Comparison of ENCODE assay signal across 35 cellular contexts in the genomic region with DNA sequence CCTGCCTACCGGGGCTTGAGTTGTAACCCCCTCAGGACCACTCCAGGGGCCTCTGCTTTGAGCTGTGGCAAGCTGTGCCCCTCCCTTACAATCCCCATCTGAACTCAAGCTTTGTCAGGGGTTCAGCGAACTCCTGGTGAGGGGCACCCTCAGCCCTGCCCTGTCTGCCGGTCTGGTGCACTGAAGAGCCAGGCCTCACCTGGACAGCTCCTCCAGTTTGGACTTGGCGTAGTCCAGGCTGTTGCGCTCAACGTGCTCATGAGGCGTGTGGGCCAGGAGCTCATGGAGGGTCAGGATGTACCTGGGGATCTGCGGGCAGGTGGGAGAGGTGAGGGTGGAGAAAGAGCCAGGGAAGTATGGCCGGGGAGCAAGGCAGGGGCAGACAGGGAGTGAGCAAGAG. TPM values are rescaled to one million over a fixed set of nuclear protein-coding genes. Genes with fewer than 3 reads are reported as not detected.
"Had no signal": no experiment of that assay in that cellular context is flagged by ENCODE, and none has a peak within 500 bp of the region (broad histone marks: within the 10 kb centered on the region; RNA-seq: fewer than 3 reads in every experiment).

No MANE protein-coding gene starts in this region.

- DNase-seq: activated B cell treated with CpG ODN at 0.5 μM for 24 hours; activated CD4-positive, alpha-beta memory T cell treated with anti-CD3 and anti-CD28 coated beads for 36 hours; activated CD4-positive, alpha-beta T cell treated with anti-CD3 and anti-CD28 coated beads for 4 hours; activated CD4-positive, alpha-beta T cell treated with anti-CD3 and anti-CD28 coated beads, Interleukin-2, amount 10 ng/mL, durations not matched to agents 24 days and 14 days; activated CD4-positive, alpha-beta T cell treated with anti-CD3 and anti-CD28 coated beads, Interleukin-2, amount 50 U/mL, for 1 hour; activated CD4-positive, alpha-beta T cell treated with anti-CD3 and anti-CD28 coated beads, Interleukin-2, amount 50 U/mL, for 4 hours; activated CD4-positive, CD25-positive, alpha-beta regulatory T cell treated with anti-CD3 and anti-CD28 coated beads, Interleukin-2, amount 50 U/mL, for 72 hours; activated CD8-positive, alpha-beta memory T cell treated with anti-CD3 and anti-CD28 coated beads, Interleukin-2, amount 50 U/mL, for 4 hours; activated CD8-positive, alpha-beta T cell treated with anti-CD3 and anti-CD28 coated beads for 36 hours; activated effector memory CD4-positive, alpha-beta T cell treated with Interleukin-2 at 50 U/mL for 16 hours; activated gamma-delta T cell; activated naive CD4-positive, alpha-beta T cell treated with anti-CD3 and anti-CD28 coated beads, Interleukin-2, amount 10 ng/mL, durations not matched to agents 7 days and 5 days; activated naive CD4-positive, alpha-beta T cell treated with Interleukin-2 at 50 U/mL for 16 hours; activated naive CD8-positive, alpha-beta T cell treated with anti-CD3 and anti-CD28 coated beads, Interleukin-2, amount 10 ng/mL, durations not matched to agents 7 days and 5 days; activated naive CD8-positive, alpha-beta T cell treated with anti-CD3 and anti-CD28 coated beads, Interleukin-2, amount 50 U/mL, for 24 hours; activated T-cell treated with anti-CD3 and anti-CD28 coated beads for 4 hours; activated T-cell treated with anti-CD3 and anti-CD28 coated beads, Interleukin-2, amount 50 U/mL, for 1 hour; activated T-cell treated with anti-CD3 and anti-CD28 coated beads, Interleukin-2, amount 50 U/mL, for 48 hours; amygdala; anterior cingulate cortex; caudate nucleus; cerebellar nuclear complex; T-helper 1 cell; T-helper 2 cell; T-helper 9 cell had no signal

- H3K27ac Mint-ChIP-seq: activated B cell treated with CpG ODN at 0.5 μM for 24 hours; activated CD4-positive, alpha-beta memory T cell treated with anti-CD3 and anti-CD28 coated beads for 36 hours; activated CD4-positive, alpha-beta T cell treated with anti-CD3 and anti-CD28 coated beads, Interleukin-2, amount 10 ng/mL, durations not matched to agents 24 days and 14 days; activated CD8-positive, alpha-beta T cell treated with anti-CD3 and anti-CD28 coated beads for 36 hours; activated naive CD4-positive, alpha-beta T cell treated with anti-CD3 and anti-CD28 coated beads, Interleukin-2, amount 10 ng/mL, durations not matched to agents 7 days and 5 days; activated naive CD4-positive, alpha-beta T cell treated with anti-CD3 and anti-CD28 coated beads, Interleukin-2, amount 50 U/mL, for 24 hours; activated naive CD8-positive, alpha-beta T cell; activated naive CD8-positive, alpha-beta T cell treated with anti-CD3 and anti-CD28 coated beads, Interleukin-2, amount 10 ng/mL, durations not matched to agents 7 days and 5 days; activated naive CD8-positive, alpha-beta T cell treated with anti-CD3 and anti-CD28 coated beads, Interleukin-2, amount 50 U/mL, for 24 hours; activated T-helper 2 cell treated with anti-CD3 and anti-CD28 coated beads, Interferon-gamma antibody, Interleukin-2, Interleukin-4, amounts not matched to agents 10 μg/mL and 5 μg/mL and 100 μg/mL, durations not matched to agents 14 hours and 24 hours and 36 hours; brain; T-helper 1 cell treated with Interleukin-12 subunit alpha and Interleukin-12 subunit beta and Interleukin-4 antibody, amounts not matched to agents 30 μg/mL and 1 μg/mL, for 36 hours; T-helper 2 cell treated with Interferon-gamma antibody and Interleukin-4, amounts not matched to agents 5 μg/mL and 100 μg/mL, for 36 hours had no signal

- H3K9me3 ChIP-seq: ascending aorta had no signal

- ATAC-seq: activated CD8-positive, alpha-beta T cell treated with anti-CD3 and anti-CD28 coated beads for 36 hours; activated naive CD8-positive, alpha-beta T cell treated with anti-CD3 and anti-CD28 coated beads, Interleukin-2, amount 50 U/mL, for 24 hours had no signal

- H3K4me3 ChIP-seq: ascending aorta, cardiac muscle cell had no signal

- H3K4me3 Mint-ChIP-seq: activated B cell treated with CpG ODN at 0.5 μM for 24 hours; activated CD4-positive, alpha-beta memory T cell treated with anti-CD3 and anti-CD28 coated beads for 36 hours; activated CD4-positive, alpha-beta T cell treated with anti-CD3 and anti-CD28 coated beads, Interleukin-2, amount 10 ng/mL, durations not matched to agents 24 days and 14 days; activated CD8-positive, alpha-beta T cell treated with anti-CD3 and anti-CD28 coated beads for 36 hours; activated naive CD4-positive, alpha-beta T cell treated with anti-CD3 and anti-CD28 coated beads, Interleukin-2, amount 10 ng/mL, durations not matched to agents 7 days and 5 days; activated naive CD4-positive, alpha-beta T cell treated with anti-CD3 and anti-CD28 coated beads, Interleukin-2, amount 50 U/mL, for 24 hours; activated naive CD8-positive, alpha-beta T cell; activated naive CD8-positive, alpha-beta T cell treated with anti-CD3 and anti-CD28 coated beads, Interleukin-2, amount 10 ng/mL, durations not matched to agents 7 days and 5 days; activated naive CD8-positive, alpha-beta T cell treated with anti-CD3 and anti-CD28 coated beads, Interleukin-2, amount 50 U/mL, for 24 hours; brain; central memory CD8-positive, alpha-beta T cell; T-helper 1 cell treated with Interleukin-12 subunit alpha and Interleukin-12 subunit beta and Interleukin-4 antibody, amounts not matched to agents 30 μg/mL and 1 μg/mL, for 36 hours; T-helper 2 cell treated with Interferon-gamma antibody and Interleukin-4, amounts not matched to agents 5 μg/mL and 100 μg/mL, for 36 hours had no signal

- H3K36me3 Mint-ChIP-seq: activated CD4-positive, alpha-beta memory T cell treated with anti-CD3 and anti-CD28 coated beads for 36 hours; activated naive CD4-positive, alpha-beta T cell treated with anti-CD3 and anti-CD28 coated beads, Interleukin-2, amount 10 ng/mL, durations not matched to agents 7 days and 5 days; activated naive CD4-positive, alpha-beta T cell treated with anti-CD3 and anti-CD28 coated beads, Interleukin-2, amount 50 U/mL, for 24 hours; activated naive CD8-positive, alpha-beta T cell; activated naive CD8-positive, alpha-beta T cell treated with anti-CD3 and anti-CD28 coated beads, Interleukin-2, amount 10 ng/mL, durations not matched to agents 7 days and 5 days had no signal

- H3K27ac ChIP-seq: ascending aorta, cardiac muscle cell, VCaP had no signal

- H3K27me3 ChIP-seq: ascending aorta, cardiac muscle cell had no signal

- H3K4me1 Mint-ChIP-seq: activated CD4-positive, alpha-beta T cell treated with anti-CD3 and anti-CD28 coated beads, Interleukin-2, amount 10 ng/mL, durations not matched to agents 24 days and 14 days; activated naive CD4-positive, alpha-beta T cell treated with anti-CD3 and anti-CD28 coated beads, Interleukin-2, amount 10 ng/mL, durations not matched to agents 7 days and 5 days; activated naive CD4-positive, alpha-beta T cell treated with anti-CD3 and anti-CD28 coated beads, Interleukin-2, amount 50 U/mL, for 24 hours; activated naive CD8-positive, alpha-beta T cell treated with anti-CD3 and anti-CD28 coated beads, Interleukin-2, amount 10 ng/mL, durations not matched to agents 7 days and 5 days; activated naive CD8-positive, alpha-beta T cell treated with anti-CD3 and anti-CD28 coated beads, Interleukin-2, amount 50 U/mL, for 24 hours; brain; central memory CD8-positive, alpha-beta T cell had no signal

- H3K36me3 ChIP-seq: ascending aorta, cardiac muscle cell had no signal

- H3K9me3 Mint-ChIP-seq: activated B cell treated with CpG ODN at 0.5 μM for 24 hours; activated CD4-positive, alpha-beta memory T cell treated with anti-CD3 and anti-CD28 coated beads for 36 hours; activated CD4-positive, alpha-beta T cell treated with anti-CD3 and anti-CD28 coated beads, Interleukin-2, amount 10 ng/mL, durations not matched to agents 24 days and 14 days; activated CD8-positive, alpha-beta T cell treated with anti-CD3 and anti-CD28 coated beads for 36 hours; activated naive CD4-positive, alpha-beta T cell treated with anti-CD3 and anti-CD28 coated beads, Interleukin-2, amount 10 ng/mL, durations not matched to agents 7 days and 5 days; activated naive CD4-positive, alpha-beta T cell treated with anti-CD3 and anti-CD28 coated beads, Interleukin-2, amount 50 U/mL, for 24 hours; activated naive CD8-positive, alpha-beta T cell treated with anti-CD3 and anti-CD28 coated beads, Interleukin-2, amount 10 ng/mL, durations not matched to agents 7 days and 5 days; activated naive CD8-positive, alpha-beta T cell treated with anti-CD3 and anti-CD28 coated beads, Interleukin-2, amount 50 U/mL, for 24 hours; activated T-helper 2 cell treated with anti-CD3 and anti-CD28 coated beads, Interferon-gamma antibody, Interleukin-2, Interleukin-4, amounts not matched to agents 10 μg/mL and 5 μg/mL and 100 μg/mL, durations not matched to agents 14 hours and 24 hours and 36 hours; central memory CD8-positive, alpha-beta T cell; T-helper 1 cell treated with Interleukin-12 subunit alpha and Interleukin-12 subunit beta and Interleukin-4 antibody, amounts not matched to agents 30 μg/mL and 1 μg/mL, for 36 hours; T-helper 2 cell treated with Interferon-gamma antibody and Interleukin-4, amounts not matched to agents 5 μg/mL and 100 μg/mL, for 36 hours had no signal

- H3K4me1 ChIP-seq: ascending aorta had no signal

RNA-seq across cellular contexts. Expression of a gene that starts 59.4 kb away (rescaled TPM):
- polyA plus RNA-seq: cardiac muscle cell had no signal
